In the genomic region with DNA sequence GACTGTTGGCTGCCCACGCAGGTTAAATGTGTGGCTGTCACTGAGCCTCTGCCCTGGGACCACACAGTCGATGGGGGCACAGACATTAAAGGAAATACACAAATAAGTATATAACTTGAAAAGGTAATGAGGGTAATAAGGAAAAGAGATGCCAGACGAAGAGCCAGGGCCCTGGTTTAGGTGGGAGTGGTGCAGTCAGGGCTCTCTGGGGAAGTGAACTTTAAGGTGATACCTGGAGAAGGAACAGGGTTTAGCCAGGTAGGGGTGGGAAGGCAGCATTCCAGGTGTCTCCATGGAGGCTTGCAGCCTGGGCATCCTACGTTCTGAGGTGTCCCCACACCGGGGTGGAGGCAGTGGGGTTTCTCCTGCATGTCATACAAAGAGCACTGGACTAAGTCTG, we compare ENCODE assay signal across 21 cellular contexts. TPM values are rescaled to one million over a fixed set of nuclear protein-coding genes. Genes with fewer than 3 reads are reported as not detected.
DNase-seq lines count a peak whose midpoint lies in the region; ATAC-seq and TF ChIP-seq lines count a peak whose summit lies in the region.
"Had no signal": no experiment of that assay in that cellular context is flagged by ENCODE, and none has a peak within 500 bp of the region (broad histone marks: within the 10 kb centered on the region; RNA-seq: fewer than 3 reads in every experiment).

No MANE protein-coding gene starts in this region.

- H3K27me3 Mint-ChIP-seq in activated CD8-positive, alpha-beta T cell treated with anti-CD3 and anti-CD28 coated beads for 36 hours: no peaks in the 10 kb centered on the region
- no peaks in the 10 kb centered on the region for H3K27me3 Mint-ChIP-seq in activated CD8-positive, alpha-beta T cell treated with anti-CD3 and anti-CD28 coated beads, Interleukin-2, amount 10 ng/mL, durations not matched to agents 7 days and 5 days (ENCODE audit: low read depth)
- H3K27me3 Mint-ChIP-seq in chondrocyte (ENCODE audit: low read depth) (no peaks in the 10 kb centered on the region), mesothelial cell of epicardium (ENCODE audit: low read depth) (no peaks in the 10 kb centered on the region)
- H3K27me3 Mint-ChIP-seq: type B pancreatic cell had no signal

- no peak overlapping the region for H3K4me3 Mint-ChIP-seq in activated CD8-positive, alpha-beta T cell treated with anti-CD3 and anti-CD28 coated beads for 36 hours
- no peak overlapping the region for H3K4me3 Mint-ChIP-seq in activated CD8-positive, alpha-beta T cell treated with anti-CD3 and anti-CD28 coated beads, Interleukin-2, amount 10 ng/mL, durations not matched to agents 7 days and 5 days
- no peak overlapping the region for H3K4me3 Mint-ChIP-seq in chondrocyte (ENCODE audit: unreplicated experiment)
- no peak overlapping the region for H3K4me3 Mint-ChIP-seq in mesothelial cell of epicardium
- H3K4me3 Mint-ChIP-seq: effector memory CD8-positive, alpha-beta T cell; stimulated activated naive B cell treated with anti-CD40 and anti-IgM and Interleukin-4, amounts not matched to agents 10 μg/mL and 1 μg/mL and 100 μg/mL, for 72 hours; type B pancreatic cell had no signal

- H3K36me3 Mint-ChIP-seq in activated CD8-positive, alpha-beta T cell treated with anti-CD3 and anti-CD28 coated beads for 36 hours (ENCODE audit: low read depth): no peaks in the 10 kb centered on the region
- H3K36me3 Mint-ChIP-seq in activated CD8-positive, alpha-beta T cell treated with anti-CD3 and anti-CD28 coated beads, Interleukin-2, amount 10 ng/mL, durations not matched to agents 7 days and 5 days (ENCODE audit: low read depth): no peaks in the 10 kb centered on the region
- H3K36me3 Mint-ChIP-seq in chondrocyte (ENCODE audit: low read depth) (no peaks in the 10 kb centered on the region), mesothelial cell of epicardium (no peaks in the 10 kb centered on the region)
- H3K36me3 Mint-ChIP-seq: stimulated activated naive B cell treated with anti-CD40 and anti-IgM and Interleukin-4, amounts not matched to agents 10 μg/mL and 1 μg/mL and 100 μg/mL, for 72 hours; type B pancreatic cell; WTC11 had no signal

- H3K27ac Mint-ChIP-seq in activated CD8-positive, alpha-beta T cell treated with anti-CD3 and anti-CD28 coated beads for 36 hours: peak overlapping the region; percentile 25
- no peak overlapping the region for H3K27ac Mint-ChIP-seq in activated CD8-positive, alpha-beta T cell treated with anti-CD3 and anti-CD28 coated beads, Interleukin-2, amount 10 ng/mL, durations not matched to agents 7 days and 5 days
- H3K27ac Mint-ChIP-seq in chondrocyte (ENCODE audit: unreplicated experiment): peak overlapping the region; percentile 81
- peak overlapping the region; percentile 84 for H3K27ac Mint-ChIP-seq in mesothelial cell of epicardium
- H3K27ac Mint-ChIP-seq: stimulated activated naive B cell treated with anti-CD40 and anti-IgM and Interleukin-4, amounts not matched to agents 10 μg/mL and 1 μg/mL and 100 μg/mL, for 72 hours had no signal

- no peaks in the 10 kb centered on the region for H3K9me3 ChIP-seq in stomach smooth muscle (ENCODE audit: control insufficient read depth in 2 of 2, low read length in 2 of 2)
- H3K9me3 ChIP-seq: BE2C, HAP-1 had no signal

- H3K4me3 ChIP-seq in stomach smooth muscle (ENCODE audit: low read length in 2 of 2): no peak overlapping the region
- H3K4me3 ChIP-seq: HAP-1 had no signal

- peaks cover 62% of the 10 kb centered on the region for H3K4me1 ChIP-seq in stomach smooth muscle (ENCODE audit: control insufficient read depth, insufficient read depth, low read length)

- H3K4me1 Mint-ChIP-seq in activated CD8-positive, alpha-beta T cell treated with anti-CD3 and anti-CD28 coated beads for 36 hours (ENCODE audit: low read depth): no peaks in the 10 kb centered on the region
- no peaks in the 10 kb centered on the region for H3K4me1 Mint-ChIP-seq in activated CD8-positive, alpha-beta T cell treated with anti-CD3 and anti-CD28 coated beads, Interleukin-2, amount 10 ng/mL, durations not matched to agents 7 days and 5 days (ENCODE audit: low read depth)
- peaks cover 88% of the 10 kb centered on the region for H3K4me1 Mint-ChIP-seq in chondrocyte (ENCODE audit: low read depth)
- H3K4me1 Mint-ChIP-seq in mesothelial cell of epicardium: peaks cover 63% of the 10 kb centered on the region
- H3K4me1 Mint-ChIP-seq: stimulated activated naive B cell treated with anti-CD40 and anti-IgM and Interleukin-4, amounts not matched to agents 10 μg/mL and 1 μg/mL and 100 μg/mL, for 72 hours had no signal

- H3K9me3 Mint-ChIP-seq in activated CD8-positive, alpha-beta T cell treated with anti-CD3 and anti-CD28 coated beads for 36 hours: no peaks in the 10 kb centered on the region
- no peaks in the 10 kb centered on the region for H3K9me3 Mint-ChIP-seq in activated CD8-positive, alpha-beta T cell treated with anti-CD3 and anti-CD28 coated beads, Interleukin-2, amount 10 ng/mL, durations not matched to agents 7 days and 5 days (ENCODE audit: insufficient read depth)
- no peaks in the 10 kb centered on the region for H3K9me3 Mint-ChIP-seq in chondrocyte (ENCODE audit: low read depth)
- no peaks in the 10 kb centered on the region for H3K9me3 Mint-ChIP-seq in mesothelial cell of epicardium
- H3K9me3 Mint-ChIP-seq: effector memory CD8-positive, alpha-beta T cell; stimulated activated naive B cell treated with anti-CD40 and anti-IgM and Interleukin-4, amounts not matched to agents 10 μg/mL and 1 μg/mL and 100 μg/mL, for 72 hours; type B pancreatic cell; WTC11 had no signal

- no peaks in the 10 kb centered on the region for H3K27me3 ChIP-seq in stomach smooth muscle (ENCODE audit: control insufficient read depth in 1 of 2, insufficient read depth in 2 of 2, low read length in 2 of 2)
- H3K27me3 ChIP-seq: BE2C had no signal

- no peaks in the 10 kb centered on the region for H3K36me3 ChIP-seq in stomach smooth muscle (ENCODE audit: control insufficient read depth in 2 of 2, insufficient read depth in 2 of 2, low read length in 2 of 2)
- H3K36me3 ChIP-seq: HAP-1 had no signal

- ATAC-seq in activated CD8-positive, alpha-beta T cell treated with anti-CD3 and anti-CD28 coated beads for 36 hours: no peak
- ATAC-seq in activated CD8-positive, alpha-beta T cell treated with anti-CD3 and anti-CD28 coated beads, Interleukin-2, amount 10 ng/mL, durations not matched to agents 7 days and 5 days: no peak
- no peak for ATAC-seq in HG03378 (IDR thresholded peaks at IDR 0.05; ENCODE audit: unreplicated experiment)
- ATAC-seq: effector memory CD8-positive, alpha-beta T cell; HepG2; stimulated activated naive B cell treated with anti-CD40 and anti-IgM and Interleukin-4, amounts not matched to agents 10 μg/mL and 1 μg/mL and 100 μg/mL, for 72 hours; WTC11 had no signal

- TF ChIP-seq CTCF in activated CD8-positive, alpha-beta T cell treated with anti-CD3 and anti-CD28 coated beads for 36 hours (IDR thresholded peaks at IDR 0.05): no peak
- TF ChIP-seq CTCF in chondrocyte (IDR thresholded peaks at IDR 0.05) (no peak), mesothelial cell of epicardium (IDR thresholded peaks at IDR 0.05; ENCODE audit: unreplicated experiment) (no peak)

- intact Hi-C loops in activated CD8-positive, alpha-beta T cell treated with anti-CD3 and anti-CD28 coated beads for 36 hours (cut with micrococcal nuclease): no loop called here

- H3K27ac ChIP-seq in stomach smooth muscle (ENCODE audit: low read length): peak overlapping the region; percentile 18

- DNase-seq in activated CD8-positive, alpha-beta T cell treated with anti-CD3 and anti-CD28 coated beads for 36 hours: no peak
- no peak for DNase-seq in activated CD8-positive, alpha-beta T cell treated with anti-CD3 and anti-CD28 coated beads, Interleukin-2, amount 10 ng/mL, durations not matched to agents 7 days and 5 days
- DNase-seq in chondrocyte (ENCODE audit: low spot score) (no peak), mesothelial cell of epicardium (ENCODE audit: low spot score in 2 of 2, unreplicated experiment in 2 of 2) (no peak), HUDEP-2 (lab: John Stamatoyannopoulos, UW; ENCODE audit: unreplicated experiment in 76 of 76) (no peak)
- DNase-seq in stimulated activated CD4-positive, alpha-beta T cell treated with anti-CD3 and anti-CD28 coated beads, Interleukin-1b, Interleukin-23, amount 100 ng/mL, for 48 hours: no peak
- DNase-seq: activated CD4-positive, alpha-beta T cell treated with anti-CD3 and anti-CD28 coated beads, Interleukin-2, amount 50 U/mL, for 4 hours; activated gamma-delta T cell treated with Interleukin-2 at 50 U/mL for 16 hours; activated T-cell treated with anti-CD3 and anti-CD28 coated beads for 4 hours; effector memory CD8-positive, alpha-beta T cell; NCI-H510A; NK-92 treated with Interleukin-12 subunit alpha and Interleukin-12 subunit beta, amount 100 ng/mL, for 24 hours; occipital lobe; stimulated activated naive B cell treated with anti-CD40 and anti-IgM and Interleukin-4, amounts not matched to agents 10 μg/mL and 1 μg/mL and 100 μg/mL, for 72 hours had no signal

- CTCF ChIA-PET in activated CD8-positive, alpha-beta T cell treated with anti-CD3 and anti-CD28 coated beads for 36 hours (lab: Charles Lee): interaction anchor here (1.2 kb wide), 1 partner anchor 8 kb away, joined by 5 read pairs; no protein-coding TSS in a partner anchor
- CTCF ChIA-PET in activated CD8-positive, alpha-beta T cell treated with anti-CD3 and anti-CD28 coated beads, Interleukin-2, amount 10 ng/mL, durations not matched to agents 7 days and 5 days (lab: Charles Lee): no interaction called here

- POLR2A ChIA-PET in activated CD8-positive, alpha-beta T cell treated with anti-CD3 and anti-CD28 coated beads for 36 hours (lab: Charles Lee): interaction anchor here (0.6 kb wide), 1 partner anchor 330 kb away, joined by 3 read pairs; no protein-coding TSS in a partner anchor
- POLR2A ChIA-PET in activated CD8-positive, alpha-beta T cell treated with anti-CD3 and anti-CD28 coated beads, Interleukin-2, amount 10 ng/mL, durations not matched to agents 7 days and 5 days (lab: Charles Lee): no interaction called here

- no peak overlapping the region for H3K9ac ChIP-seq in stomach smooth muscle (ENCODE audit: low read length in 2 of 2)

RNA-seq across cellular contexts. Expression of a gene that starts 50.4 kb away (rescaled TPM):
- under 1 TPM; 0.07 TPM for total RNA-seq in activated CD8-positive, alpha-beta T cell treated with anti-CD3 and anti-CD28 coated beads for 36 hours
- under 1 TPM in 1 of 2 experiments, not detected in 1; 0.05 TPM for total RNA-seq in activated CD8-positive, alpha-beta T cell treated with anti-CD3 and anti-CD28 coated beads, Interleukin-2, amount 10 ng/mL, durations not matched to agents 7 days and 5 days
- total RNA-seq in chondrocyte (36.4 to 61.1 TPM (median 57.9 TPM) in 3 replicates), mesothelial cell of epicardium (84.8 to 91.5 TPM (median 85.7 TPM) in 3 replicates)

RNA-seq across cellular contexts. Expression of a gene that starts 56.2 kb away (rescaled TPM):
- 1 to 10 TPM; 2.9 to 3.3 TPM for total RNA-seq in activated CD8-positive, alpha-beta T cell treated with anti-CD3 and anti-CD28 coated beads for 36 hours
- total RNA-seq in activated CD8-positive, alpha-beta T cell treated with anti-CD3 and anti-CD28 coated beads, Interleukin-2, amount 10 ng/mL, durations not matched to agents 7 days and 5 days: 1 to 10 TPM; 3.0 to 3.4 TPM
- total RNA-seq in chondrocyte (2.4 to 3.8 TPM (median 2.7 TPM) in 3 replicates), mesothelial cell of epicardium (10.8 to 11.4 TPM (median 11.0 TPM) in 3 replicates)

Comparison
In these comparisons a context has a peak if more than half of its experiments do, and no peak if none do; other contexts are left out.
1. RNA of a gene that starts 50.4 kb away (total RNA-seq): 84.8 to 91.5 TPM in mesothelial cell of epicardium and 36.4 to 61.1 TPM in chondrocyte; 0.07 TPM in activated CD8-positive, alpha-beta T cell treated with anti-CD3 and anti-CD28 coated beads for 36 hours and 0.05 TPM in activated CD8-positive, alpha-beta T cell treated with anti-CD3 and anti-CD28 coated beads, Interleukin-2, amount 10 ng/mL, durations not matched to agents 7 days and 5 days; every median in the first group is over 10 times any median in the second.